In the genomic region with DNA sequence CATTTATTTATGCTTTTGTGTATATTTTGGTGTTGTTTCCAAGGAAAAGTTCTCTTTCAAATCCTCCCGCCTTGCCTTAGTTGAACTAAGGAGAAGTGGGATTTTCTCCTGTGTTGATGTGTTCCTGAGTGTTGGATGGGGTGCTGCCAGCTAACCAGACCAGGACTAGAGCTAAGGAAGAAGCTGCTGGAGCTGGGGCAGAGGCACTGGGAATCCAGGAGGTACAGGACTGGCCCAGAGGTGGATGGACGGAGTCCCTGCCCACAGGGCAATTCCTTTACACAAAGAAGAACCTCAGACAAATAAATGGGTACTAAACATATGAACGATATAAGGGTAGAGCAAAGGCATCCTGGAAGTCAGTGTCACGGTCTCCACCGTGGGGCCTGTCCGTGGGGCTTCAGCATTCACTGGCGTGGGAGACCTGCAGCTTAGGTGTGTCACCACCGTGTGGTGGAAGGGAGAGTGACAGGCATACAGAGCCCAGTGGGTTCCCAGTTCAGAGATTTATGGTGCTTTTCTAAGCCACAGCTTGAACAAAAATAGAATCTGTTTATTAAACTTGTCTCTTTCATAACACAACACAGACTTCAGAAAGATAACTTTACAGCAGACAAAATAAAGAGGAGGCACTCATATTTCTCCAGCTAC, we compare ENCODE assay signal across 9 cellular contexts.
A peak's percentile ranks its signal among the peaks of the same experiment; 100 is the strongest.
DNase-seq lines count a peak whose midpoint lies in the region; ATAC-seq and TF ChIP-seq lines count a peak whose summit lies in the region.
"Had no signal": no experiment of that assay in that cellular context is flagged by ENCODE, and none has a peak within 500 bp of the region (broad histone marks: within the 10 kb centered on the region; RNA-seq: fewer than 3 reads in every experiment).

No MANE protein-coding gene starts in this region.

- H3K27ac ChIP-seq in right lobe of liver = no peak overlapping the region

- ATAC-seq in T-helper 17 cell (peak; percentile 80), right lobe of liver (peak; percentile 93 to 96 (median 94)), GM21381 (IDR thresholded peaks at IDR 0.05; ENCODE audit: unreplicated experiment) (no peak), HG02885 (IDR thresholded peaks at IDR 0.05; ENCODE audit: poor library complexity, unreplicated experiment) (no peak)

- H3K27ac Mint-ChIP-seq in T-helper 17 cell (peak overlapping the region; percentile 11), chondrocyte (ENCODE audit: unreplicated experiment) (no peak overlapping the region)
- H3K27ac Mint-ChIP-seq: activated naive CD8-positive, alpha-beta T cell had no signal

- no peaks in the 10 kb centered on the region for H3K9me3 Mint-ChIP-seq in chondrocyte (ENCODE audit: low read depth)

- intact Hi-C loops in right lobe of liver (cut with DNase I) = loop anchor here in 1 of 2 donors (10.0 kb wide), 1 partner anchor 297 kb away; no protein-coding TSS in a partner anchor

- H3K4me3 Mint-ChIP-seq in T-helper 17 cell (no peak overlapping the region), chondrocyte (ENCODE audit: unreplicated experiment) (no peak overlapping the region)
- H3K4me3 Mint-ChIP-seq: activated naive CD8-positive, alpha-beta T cell had no signal

- TF ChIP-seq CTCF in GM20000 (IDR thresholded peaks at IDR 0.05; ENCODE audit: extremely low read depth, missing control alignments) (peak; percentile 43), chondrocyte (IDR thresholded peaks at IDR 0.05) (peak; percentile 81), right lobe of liver (IDR thresholded peaks at IDR 0.05) (peak; percentile 57 to 78 (median 76))

- TF ChIP-seq POLR2A in right lobe of liver (IDR thresholded peaks at IDR 0.05) = no peak

- in situ Hi-C loops in ACHN (cut with HindIII; ENCODE audit: low pct_ligation_motif_present, low pct_unique_long_range_greater_than_20kb, low sequenced_read_pairs) = no loop called here

- 33% methylated on average over 8 of the region's 8 CpGs for WGBS in right lobe of liver (ENCODE audit: insufficient coverage, low coverage, low lambda C conversion rate, missing lambda C conversion rate)

- H3K36me3 Mint-ChIP-seq in T-helper 17 cell (ENCODE audit: low read depth) (no peaks in the 10 kb centered on the region), chondrocyte (ENCODE audit: low read depth) (no peaks in the 10 kb centered on the region)
- H3K36me3 Mint-ChIP-seq: activated naive CD8-positive, alpha-beta T cell had no signal

- peak; percentile 30 for DNase-seq in ACHN
- peak; percentile 60 for DNase-seq in GM20000 (ENCODE audit: low spot score)
- peak in 1 of 3 donors; percentile 33 for DNase-seq in T-helper 17 cell
- no peak for DNase-seq in chondrocyte (ENCODE audit: low spot score)
- DNase-seq in right lobe of liver = peak in 2 of 3 donors; percentile 39 to 54
- peak; percentile 5 for DNase-seq in stimulated activated naive CD4-positive, alpha-beta T cell treated with Interleukin-2 at 50 U/mL for 16 hours (lab: John Stamatoyannopoulos, UW)

- H3K4me3 ChIP-seq in right lobe of liver = no peak overlapping the region

- H3K4me1 Mint-ChIP-seq in T-helper 17 cell = peaks cover 37% of the 10 kb centered on the region
- H3K4me1 Mint-ChIP-seq in chondrocyte (ENCODE audit: low read depth) = peaks cover 4% of the 10 kb centered on the region

- H3K4me1 ChIP-seq in right lobe of liver = peaks cover 0 to 5% (median 0%) of the 10 kb centered on the region in 4 donors

- no peaks in the 10 kb centered on the region for H3K36me3 ChIP-seq in right lobe of liver

- H3K9me3 ChIP-seq in T-helper 17 cell (ENCODE audit: control insufficient read depth, low read length, poor library complexity, severe bottlenecking) (no peaks in the 10 kb centered on the region), right lobe of liver (no peaks in the 10 kb centered on the region)

- H3K27me3 Mint-ChIP-seq in T-helper 17 cell (no peaks in the 10 kb centered on the region), chondrocyte (ENCODE audit: low read depth) (no peaks in the 10 kb centered on the region)
- H3K27me3 Mint-ChIP-seq: activated naive CD8-positive, alpha-beta T cell had no signal

- H3K27me3 ChIP-seq in right lobe of liver = no peaks in the 10 kb centered on the region

Comparison
In these comparisons a context has a peak if more than half of its experiments do, and no peak if none do; other contexts are left out.
1. ATAC-seq: peak in T-helper 17 cell (single experiment) and right lobe of liver (4 of 4); none in GM21381 (single experiment) and HG02885 (single experiment).
2. Peak in every context shown above with its lines, with median percentiles within 50 percentile points of each other: CTCF ChIP-seq.